Comparison of ENCODE assay signal across 34 cellular contexts in the genomic region with DNA sequence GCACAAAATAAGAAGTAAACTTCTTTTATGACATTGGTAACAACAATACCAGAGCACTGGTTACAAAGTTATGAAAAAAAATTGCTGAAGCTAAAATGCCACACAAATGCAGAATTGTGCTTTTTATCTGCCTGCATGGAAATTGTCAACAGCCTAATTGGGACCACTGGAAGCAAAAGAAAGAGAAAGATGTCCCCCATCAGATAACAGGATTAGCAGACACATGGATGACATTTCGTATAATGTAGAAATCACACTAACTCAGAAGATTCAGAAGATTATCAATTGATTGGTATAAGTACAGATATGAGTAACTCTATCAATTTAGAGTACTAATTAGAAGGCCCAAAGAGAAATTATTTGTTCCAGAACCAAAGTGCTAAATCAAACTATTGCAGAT. TPM values are rescaled to one million over a fixed set of nuclear protein-coding genes. Genes with fewer than 3 reads are reported as not detected.
DNase-seq lines count a peak whose midpoint lies in the region; ATAC-seq, FAIRE-seq and TF ChIP-seq lines count a peak whose summit lies in the region.
"Had no signal": no experiment of that assay in that cellular context is flagged by ENCODE, and none has a peak within 500 bp of the region (broad histone marks: within the 10 kb centered on the region; RNA-seq: fewer than 3 reads in every experiment).

No MANE protein-coding gene starts in this region.

- CTCF ChIA-PET in SK-N-SH (lab: Yijun Ruan, JAX): interaction anchor here (1.3 to 4.8 kb wide), 4 partner anchors 14 to 337 kb away, joined by 3 to 28 read pairs (median 8); a partner anchor contains a TSS

- H3K4me2 ChIP-seq in SK-N-SH: no peak overlapping the region
- H3K4me2 ChIP-seq: A549; BLaER1; BLaER1 treated with 17β-estradiol and CSF1 and Interleukin-3, amounts not matched to agents 10 nM and 100 nM had no signal

- H3K4me1 Mint-ChIP-seq in progenitor cell of endocrine pancreas (ENCODE audit: low read depth): no peaks in the 10 kb centered on the region
- H3K4me1 Mint-ChIP-seq: B cell; CD14-positive monocyte; CD4-positive, alpha-beta memory T cell; CD4-positive, CD25-positive, alpha-beta regulatory T cell; CD8-positive, alpha-beta memory T cell had no signal

- H2AFZ ChIP-seq in SK-N-SH (ENCODE audit: low read depth): no peak overlapping the region

- 40% methylated on average over 1 of the region's 1 CpG for WGBS in SK-N-SH (ENCODE audit: low lambda C conversion rate)

- TF ChIP-seq CTCF in SK-N-SH (IDR thresholded peaks at IDR 0.05) (no peak), Peyer's patch (IDR thresholded peaks at IDR 0.05) (no peak), progenitor cell of endocrine pancreas (IDR thresholded peaks at IDR 0.05; ENCODE audit: unreplicated experiment) (no peak)

- H3K4me1 ChIP-seq in SK-N-SH (ENCODE audit: control insufficient read depth in 1 of 2, insufficient read depth in 2 of 2, low read depth in 1 of 2, low read length in 1 of 2) (peaks cover 0 to 2% of the 10 kb centered on the region in 2 experiments; a peak in 1 of 4 replicates), Peyer's patch (no peaks in the 10 kb centered on the region)
- H3K4me1 ChIP-seq: A549; BLaER1; BLaER1 treated with 17β-estradiol and CSF1 and Interleukin-3, amounts not matched to agents 10 nM and 100 nM; Caco-2 had no signal

- peak; percentile 6 for FAIRE-seq in H54 (lab: Jason Lieb, UNC)
- FAIRE-seq: A549, D721Med had no signal

- no peak overlapping the region for H3K27ac Mint-ChIP-seq in progenitor cell of endocrine pancreas
- H3K27ac Mint-ChIP-seq: B cell; CD14-positive monocyte; CD4-positive, alpha-beta memory T cell; CD4-positive, alpha-beta T cell; CD4-positive, CD25-positive, alpha-beta regulatory T cell; CD8-positive, alpha-beta memory T cell; CD8-positive, alpha-beta T cell had no signal

- H3K27me3 ChIP-seq in SK-N-SH (ENCODE audit: insufficient read depth) (no peaks in the 10 kb centered on the region), Peyer's patch (no peaks in the 10 kb centered on the region)
- H3K27me3 ChIP-seq: BE2C; BLaER1; BLaER1 treated with 17β-estradiol and CSF1 and Interleukin-3, amounts not matched to agents 10 nM and 100 nM had no signal

- TF ChIP-seq POLR2A in H54 (IDR thresholded peaks at IDR 0.05; ENCODE audit: low read depth, low read length) (no peak), Peyer's patch (IDR thresholded peaks at IDR 0.05) (no peak)

- no peak for TF ChIP-seq RAD21 in SK-N-SH (IDR thresholded peaks at IDR 0.05; ENCODE audit: low read length)

- TF ChIP-seq EP300 in SK-N-SH (IDR thresholded peaks at IDR 0.05; ENCODE audit: borderline replicate concordance in 1 of 2, low read depth in 1 of 2, low read length in 1 of 2): peak in 1 of 2 experiments; percentile 30; a peak in 1 of 4 replicates

- H3K36me3 Mint-ChIP-seq in progenitor cell of endocrine pancreas (ENCODE audit: insufficient read depth): no peaks in the 10 kb centered on the region
- H3K36me3 Mint-ChIP-seq: CD14-positive monocyte had no signal

- POLR2A ChIA-PET in SK-N-SH (lab: Yijun Ruan, JAX): no interaction called here

- no peaks in the 10 kb centered on the region for H3K36me3 ChIP-seq in SK-N-SH (replicated peaks in 1 of 2; ENCODE audit: control insufficient read depth in 1 of 2, insufficient read depth in 2 of 2, low read length in 1 of 2)
- no peaks in the 10 kb centered on the region for H3K36me3 ChIP-seq in Peyer's patch
- H3K36me3 ChIP-seq: BE2C; BLaER1; BLaER1 treated with 17β-estradiol and CSF1 and Interleukin-3, amounts not matched to agents 10 nM and 100 nM had no signal

- H3K4me3 ChIP-seq in SK-N-SH (ENCODE audit: low read depth in 2 of 2, low read length in 1 of 2): no peak overlapping the region
- H3K4me3 ChIP-seq in Peyer's patch: no peak overlapping the region
- H3K4me3 ChIP-seq: A549; BLaER1; BLaER1 treated with 17β-estradiol and CSF1 and Interleukin-3, amounts not matched to agents 10 nM and 100 nM had no signal

- H3K4me3 Mint-ChIP-seq in progenitor cell of endocrine pancreas (ENCODE audit: low read depth): no peak overlapping the region
- H3K4me3 Mint-ChIP-seq: B cell; CD14-positive monocyte; CD4-positive, alpha-beta memory T cell; CD4-positive, alpha-beta T cell; CD4-positive, CD25-positive, alpha-beta regulatory T cell; CD8-positive, alpha-beta memory T cell; CD8-positive, alpha-beta T cell had no signal

- H3K9me3 Mint-ChIP-seq in progenitor cell of endocrine pancreas (ENCODE audit: low read depth): peaks cover 16% of the 10 kb centered on the region

- no peaks in the 10 kb centered on the region for H4K20me1 ChIP-seq in SK-N-SH (ENCODE audit: insufficient read depth)
- H4K20me1 ChIP-seq: BLaER1; BLaER1 treated with 17β-estradiol and CSF1 and Interleukin-3, amounts not matched to agents 10 nM and 100 nM had no signal

- no peaks in the 10 kb centered on the region for H3F3A ChIP-seq in SK-N-SH (replicated peaks; ENCODE audit: insufficient read depth)

- H3K27me3 Mint-ChIP-seq in progenitor cell of endocrine pancreas: peaks cover 3% of the 10 kb centered on the region
- H3K27me3 Mint-ChIP-seq: CD4-positive, alpha-beta memory T cell; CD4-positive, alpha-beta T cell; CD8-positive, alpha-beta memory T cell had no signal

- H3K9me2 ChIP-seq in SK-N-SH: no peaks in the 10 kb centered on the region

- H3K9me3 ChIP-seq in SK-N-SH (no peaks in the 10 kb centered on the region), Peyer's patch (peaks cover 0 to 3% (median 0%) of the 10 kb centered on the region in 4 donors)
- H3K9me3 ChIP-seq: A549, BE2C, Caco-2 had no signal

- no peak overlapping the region for H3K9ac ChIP-seq in SK-N-SH
- H3K9ac ChIP-seq: BLaER1; BLaER1 treated with 17β-estradiol and CSF1 and Interleukin-3, amounts not matched to agents 10 nM and 100 nM had no signal

- DNase-seq in SK-N-SH (peak; percentile 15), H54 (ENCODE audit: insufficient read length, low spot score) (no peak), SK-N-DZ (ENCODE audit: low spot score) (peak; percentile 5), Peyer's patch (no peak), progenitor cell of endocrine pancreas (ENCODE audit: low spot score, unreplicated experiment) (no peak)
- DNase-seq: 8988T; ACHN; AML-193; BE2C; C1 segment of cervical spinal cord; Caco-2; Calu3; CD4-positive, alpha-beta memory T cell; CD4-positive, alpha-beta T cell; CD4-positive, CD25-positive, alpha-beta regulatory T cell; CD8-positive, alpha-beta memory T cell; CD8-positive, alpha-beta T cell; COR-L47; DMS 273 treated with DMSO at 0.1 percent for 48 hours; DMS153; DMS53; DMS79; DMS79 treated with DMSO at 0.1 percent for 48 hours; DND-41; EL had no signal

- H3K27ac ChIP-seq in SK-N-SH (ENCODE audit: low read depth in 2 of 2, low read length in 1 of 2): no peak overlapping the region
- no peak overlapping the region for H3K27ac ChIP-seq in Peyer's patch
- H3K27ac ChIP-seq: 22Rv1; A549; BLaER1; BLaER1 treated with 17β-estradiol and CSF1 and Interleukin-3, amounts not matched to agents 10 nM and 100 nM; C4-2B had no signal

- no peaks in the 10 kb centered on the region for H3K79me2 ChIP-seq in SK-N-SH (ENCODE audit: insufficient read depth)

- ATAC-seq in SK-N-SH treated with all-trans-retinoic acid at 6 μM for 48 hours: no peak
- ATAC-seq: A549; CD8-positive, alpha-beta T cell had no signal

TF ChIP-seq in SK-N-SH, 30 proteins besides CTCF, POLR2A, EP300 and RAD21:
- TF ChIP-seq ELF1 (IDR thresholded peaks at IDR 0.05) (no peak), MXI1 (IDR thresholded peaks at IDR 0.05; ENCODE audit: low read depth, low read length) (no peak), GATA2 (CRISPR knock-in tag; IDR thresholded peaks at IDR 0.05) (peak; percentile 80)

TF ChIP-seq in SK-N-SH treated with all-trans-retinoic acid at 6 μM for 48 hours, 23 proteins besides CTCF, POLR2A, EP300 and RAD21:
- TF ChIP-seq GLIS3 (CRISPR knock-in tag; IDR thresholded peaks at IDR 0.05): no peak

RNA-seq across cellular contexts. Expression of a gene that starts 19.1 kb away (rescaled TPM):
- polyA plus RNA-seq in SK-N-SH (2012; rRNA removed): 0.89 and 1.3 TPM in 2 replicates
- 1.3 and 1.9 TPM in 2 replicates for polyA plus RNA-seq in SK-N-SH (2012; cell fraction: cytosol; rRNA removed)
- polyA plus RNA-seq in SK-N-SH (2012; cell fraction: nucleus; rRNA removed): 1.7 and 2.0 TPM in 2 replicates
- 1.7 and 2.3 TPM in 2 replicates for polyA plus RNA-seq in SK-N-DZ (2014; cell fraction: cytosol; rRNA removed)
- polyA plus RNA-seq in SK-N-DZ (2014; cell fraction: nucleus; rRNA removed): 1.5 and 1.9 TPM in 2 replicates
- total RNA-seq in Peyer's patch (10 to 100 TPM in 3 of 4 donors, 1 to 10 TPM in 1; 9.9 to 42.4 (median 40.2) TPM), progenitor cell of endocrine pancreas (0.65 and 0.73 TPM in 2 replicates)
- total RNA-seq: Caco-2 had no signal

Comparison
In these comparisons a context has a peak if more than half of its experiments do, and no peak if none do; other contexts are left out.
1. DNase-seq: peak in SK-N-SH (single experiment) and SK-N-DZ (single experiment); none in H54 (single experiment), Peyer's patch (0 of 3) and progenitor cell of endocrine pancreas (single experiment).